In genomic region chr7:100896743-100897051, GRCh38 we compare ENCODE assay signal across 11 cellular contexts. TPM values are rescaled to one million over a fixed set of nuclear protein-coding genes. Genes with fewer than 3 reads are reported as not detected.
DNase-seq lines count a peak whose midpoint lies in the region; ATAC-seq and TF ChIP-seq lines count a peak whose summit lies in the region.
"Had no signal": no experiment of that assay in that cellular context is flagged by ENCODE, and none has a peak within 500 bp of the region (broad histone marks: within the 10 kb centered on the region; RNA-seq: fewer than 3 reads in every experiment).

No MANE protein-coding gene starts in this region.

- H3K4me1 Mint-ChIP-seq in CD8-positive, alpha-beta memory T cell, result peaks cover 8 to 15% (median 11%) of the 10 kb centered on the region in 3 donors

- H3K79me1 ChIP-seq in trophoblast cell (ENCODE audit: low read length), result peaks cover 4% of the 10 kb centered on the region

- CTCF ChIA-PET in CD8-positive, alpha-beta memory T cell (lab: Charles Lee), result no interaction called here

- H3K4me1 ChIP-seq in CD8-positive, alpha-beta memory T cell (ENCODE audit: insufficient read depth, low read length), result peaks cover 15% of the 10 kb centered on the region
- H3K4me1 ChIP-seq in OCI-LY1 (ENCODE audit: insufficient read depth, low read length, severe bottlenecking) (peaks cover 14% of the 10 kb centered on the region), right atrium auricular region (peaks cover 0 to 24% of the 10 kb centered on the region in 2 donors), trophoblast cell (ENCODE audit: control insufficient read depth in 1 of 2, insufficient read depth in 2 of 2, low read length in 2 of 2) (peaks cover 19 to 31% of the 10 kb centered on the region in 2 experiments)

- no peak overlapping the region for H4K8ac ChIP-seq in trophoblast cell (ENCODE audit: low read depth, low read length)

- H4K20me1 ChIP-seq in OCI-LY1 (ENCODE audit: insufficient read depth, low read length), result no peaks in the 10 kb centered on the region

- peaks cover 23% of the 10 kb centered on the region for H3K27me3 ChIP-seq in CD8-positive, alpha-beta memory T cell (ENCODE audit: insufficient read depth, low read length, poor library complexity, severe bottlenecking)
- peaks cover 5% of the 10 kb centered on the region for H3K27me3 ChIP-seq in OCI-LY1 (ENCODE audit: insufficient read depth, low read length)
- H3K27me3 ChIP-seq in right atrium auricular region, result peaks cover 0 to 26% of the 10 kb centered on the region in 2 donors
- H3K27me3 ChIP-seq in trophoblast cell (ENCODE audit: insufficient read depth, low read length), result peaks cover 9% of the 10 kb centered on the region

- no peak overlapping the region for H3K23ac ChIP-seq in trophoblast cell (ENCODE audit: low read length)

- no CpG with 5 or more reads among the region's 45 CpGs for WGBS in trophoblast cell (ENCODE audit: extremely low coverage, insufficient coverage, insufficient read length)

- peak in 1 of 5 donors; percentile 49 for DNase-seq in CD8-positive, alpha-beta memory T cell
- no peak for DNase-seq in right atrium auricular region (ENCODE audit: low spot score)
- no peak for DNase-seq in trophoblast cell
- no peak for DNase-seq in DMS153 treated with DMSO at 0.1 percent for 48 hours (lab: John Stamatoyannopoulos, UW; ENCODE audit: unreplicated experiment)
- no peak for DNase-seq in kidney tubule cell (ENCODE audit: low spot score)
- DNase-seq in middle frontal gyrus (ENCODE audit: extremely low spot score, low spot score), result no peak
- DNase-seq: NK-92 treated with Interleukin-12 subunit alpha and Interleukin-12 subunit beta, amount 100 ng/mL, for 24 hours had no signal

- H3K9me2 ChIP-seq in OCI-LY1 (ENCODE audit: low read depth, low read length), result no peaks in the 10 kb centered on the region

- peak overlapping the region; percentile 59 for H3K4me3 ChIP-seq in CD8-positive, alpha-beta memory T cell (ENCODE audit: low read length)
- H3K4me3 ChIP-seq in OCI-LY1 (ENCODE audit: low read depth, low read length, poor library complexity, severe bottlenecking) (no peak overlapping the region), right atrium auricular region (peak overlapping the region; percentile 18 to 56), trophoblast cell (ENCODE audit: low read depth, low read length) (peak overlapping the region; percentile 40)

- H3K4me3 Mint-ChIP-seq in CD8-positive, alpha-beta memory T cell, result peak overlapping the region in 1 of 7 donors; percentile 88

- H3K79me2 ChIP-seq in OCI-LY1 (ENCODE audit: insufficient read depth, low read length), result no peaks in the 10 kb centered on the region
- H3K79me2 ChIP-seq in trophoblast cell (ENCODE audit: control insufficient read depth, insufficient read depth, low read length, poor library complexity), result no peaks in the 10 kb centered on the region

- H3K9ac ChIP-seq in OCI-LY1 (ENCODE audit: low read length), result no peak overlapping the region
- H3K9ac ChIP-seq in trophoblast cell (ENCODE audit: low read length), result no peak overlapping the region

- no peak for TF ChIP-seq CTCF in OCI-LY1 (IDR thresholded peaks at IDR 0.05; ENCODE audit: low read length)
- no peak for TF ChIP-seq CTCF in right atrium auricular region (IDR thresholded peaks at IDR 0.05)

- no peak overlapping the region for H2BK5ac ChIP-seq in trophoblast cell (ENCODE audit: low read depth, low read length, poor library complexity)

- POLR2A ChIA-PET in CD8-positive, alpha-beta memory T cell (lab: Charles Lee), result no interaction called here

- no peak overlapping the region for H3K27ac ChIP-seq in CD8-positive, alpha-beta memory T cell (ENCODE audit: low read depth, low read length)
- no peak overlapping the region for H3K27ac ChIP-seq in OCI-LY1 (ENCODE audit: low read depth, low read length, poor library complexity, severe bottlenecking)
- no peak overlapping the region for H3K27ac ChIP-seq in right atrium auricular region
- H3K27ac ChIP-seq in trophoblast cell (ENCODE audit: low read depth, low read length), result no peak overlapping the region
- H3K27ac ChIP-seq: VCaP had no signal

- no peaks in the 10 kb centered on the region for H3K36me3 Mint-ChIP-seq in CD8-positive, alpha-beta memory T cell

- H3K36me3 ChIP-seq in CD8-positive, alpha-beta memory T cell (ENCODE audit: insufficient read depth, low read length), result no peaks in the 10 kb centered on the region
- no peaks in the 10 kb centered on the region for H3K36me3 ChIP-seq in OCI-LY1 (ENCODE audit: insufficient read depth, low read length)
- no peaks in the 10 kb centered on the region for H3K36me3 ChIP-seq in right atrium auricular region
- H3K36me3 ChIP-seq in trophoblast cell (ENCODE audit: control insufficient read depth in 1 of 2, insufficient read depth in 2 of 2, low read length in 2 of 2), result peaks cover 10 to 13% of the 10 kb centered on the region in 2 experiments

- no peak overlapping the region for H2BK120ac ChIP-seq in trophoblast cell (ENCODE audit: insufficient read depth, low read length, poor library complexity)

- H3K9me3 Mint-ChIP-seq in CD8-positive, alpha-beta memory T cell, result no peaks in the 10 kb centered on the region

- ATAC-seq in GM18873 (IDR thresholded peaks at IDR 0.05; ENCODE audit: low FRiP score, unreplicated experiment), result no peak

- no peaks in the 10 kb centered on the region for H3F3A ChIP-seq in OCI-LY1 (ENCODE audit: insufficient read depth, low read length)

- no peak overlapping the region for H2BK12ac ChIP-seq in trophoblast cell (ENCODE audit: low read length)

- H2AFZ ChIP-seq in OCI-LY1 (ENCODE audit: low read length), result no peak overlapping the region
- H2AFZ ChIP-seq in trophoblast cell (ENCODE audit: insufficient read depth, low read length, poor library complexity), result no peak overlapping the region

- H3K18ac ChIP-seq in trophoblast cell (ENCODE audit: low read length), result no peak overlapping the region

- H3K9me3 ChIP-seq in CD8-positive, alpha-beta memory T cell (ENCODE audit: low read length), result no peaks in the 10 kb centered on the region
- no peaks in the 10 kb centered on the region for H3K9me3 ChIP-seq in OCI-LY1 (ENCODE audit: low read length)
- H3K9me3 ChIP-seq in right atrium auricular region, result no peaks in the 10 kb centered on the region
- H3K9me3 ChIP-seq in trophoblast cell (ENCODE audit: insufficient read depth, low read depth, low read length), result no peaks in the 10 kb centered on the region

- peak overlapping the region; percentile 32; the same call in 1 of the 2 replicates for H3K4me2 ChIP-seq in OCI-LY1 (ENCODE audit: low read length)
- peak overlapping the region; percentile 81 for H3K4me2 ChIP-seq in trophoblast cell (ENCODE audit: low read length)

- H3K14ac ChIP-seq in trophoblast cell (ENCODE audit: low read length), result no peak overlapping the region

- no peak overlapping the region for H3K4ac ChIP-seq in trophoblast cell (ENCODE audit: low read depth, low read length)

- H4K91ac ChIP-seq in trophoblast cell (ENCODE audit: low read depth, low read length), result no peak overlapping the region

- H4K12ac ChIP-seq in trophoblast cell (ENCODE audit: low read depth, low read length), result no peak overlapping the region

- no peak overlapping the region for H2AK5ac ChIP-seq in trophoblast cell (ENCODE audit: low read length)

- H3K27me3 Mint-ChIP-seq in CD8-positive, alpha-beta memory T cell, result peaks cover 38 to 54% of the 10 kb centered on the region in 2 donors

- H3K27ac Mint-ChIP-seq in CD8-positive, alpha-beta memory T cell, result no peak overlapping the region

RNA-seq across cellular contexts. Expression of gene ACHE, which starts 1.0 kb away (rescaled TPM):
- total RNA-seq in CD8-positive, alpha-beta memory T cell, result under 1 TPM in 1 of 2 experiments, not detected in 1; 0.20 TPM
- polyA plus RNA-seq in CD8-positive, alpha-beta memory T cell, result 0.30 TPM
- 10 to 100 TPM in 1 of 2 donors, 1 to 10 TPM in 1; 5.4 to 33.0 TPM for total RNA-seq in right atrium auricular region
- polyA plus RNA-seq in trophoblast cell (2013), result 10.2 and 11.1 TPM in 2 replicates
- total RNA-seq: M059J had no signal

RNA-seq across cellular contexts. Expression of gene UFSP1, which starts 7.2 kb away (rescaled TPM):
- total RNA-seq in CD8-positive, alpha-beta memory T cell, result 1 to 10 TPM; 3.1 to 4.0 TPM
- polyA plus RNA-seq in CD8-positive, alpha-beta memory T cell, result 2.1 TPM
- total RNA-seq in right atrium auricular region, result 1 to 10 TPM; 3.0 to 3.7 TPM
- 1.4 and 1.6 TPM in 2 replicates for polyA plus RNA-seq in trophoblast cell (2013)

RNA-seq across cellular contexts. Expression of gene SRRT, which starts 21.8 kb away (rescaled TPM):
- 100 to 1,000 TPM; 285 to 290 TPM for total RNA-seq in CD8-positive, alpha-beta memory T cell
- polyA plus RNA-seq in CD8-positive, alpha-beta memory T cell, result 90.7 TPM
- total RNA-seq in right atrium auricular region, result 10 to 100 TPM; 33.4 to 49.6 TPM
- 115 and 117 TPM in 2 replicates for polyA plus RNA-seq in trophoblast cell (2013)

RNA-seq across cellular contexts. Expression of gene TRIP6, which starts 29.5 kb away (rescaled TPM):
- total RNA-seq in CD8-positive, alpha-beta memory T cell, result 10 to 100 TPM; 36.8 to 37.7 TPM
- polyA plus RNA-seq in CD8-positive, alpha-beta memory T cell, result 2.0 TPM
- 10 to 100 TPM; 41.6 to 64.4 TPM for total RNA-seq in right atrium auricular region
- polyA plus RNA-seq in trophoblast cell (2013), result 75.4 and 76.0 TPM in 2 replicates

RNA-seq across cellular contexts. Expression of gene SLC12A9, which starts 44.2 kb away (rescaled TPM):
- 10 to 100 TPM; 24.7 to 29.1 TPM for total RNA-seq in CD8-positive, alpha-beta memory T cell
- polyA plus RNA-seq in CD8-positive, alpha-beta memory T cell, result 9.5 TPM
- 1 to 10 TPM; 5.0 to 9.0 TPM for total RNA-seq in right atrium auricular region
- 18.4 and 20.0 TPM in 2 replicates for polyA plus RNA-seq in trophoblast cell (2013)

Comparison
In these comparisons a context has a peak if more than half of its experiments do, and no peak if none do; other contexts are left out.
1. RNA of gene ACHE, which starts 1.0 kb away (total RNA-seq): 5.4 to 33.0 TPM in right atrium auricular region; 0.20 TPM in CD8-positive, alpha-beta memory T cell; every median in the first group is over 4 times any median in the second.
2. RNA of gene SRRT, which starts 21.8 kb away (total RNA-seq): 285 to 290 TPM in CD8-positive, alpha-beta memory T cell; 33.4 to 49.6 TPM in right atrium auricular region; every median in the first group is over 4 times any median in the second.